ENCODE assay signal across 20 cellular contexts in genomic region chr7:105861252-105861651, GRCh38.
"Had no signal": no experiment of that assay in that cellular context is flagged by ENCODE, and none has a peak within 500 bp of the region (broad histone marks: within the 10 kb centered on the region; RNA-seq: fewer than 3 reads in every experiment).

No MANE protein-coding gene starts in this region.

- H3K9me3 ChIP-seq: esophagus squamous epithelium, lower lobe of right lung, sigmoid colon, stomach, thyroid gland had no signal

- H3K27me3 ChIP-seq: esophagus squamous epithelium, sigmoid colon, stomach, thyroid gland had no signal

- H3K4me1 ChIP-seq: esophagus squamous epithelium, parathyroid adenoma had no signal

- H3K36me3 Mint-ChIP-seq: natural killer cell; stimulated activated effector memory CD8-positive, alpha-beta T cell treated with anti-CD3 and anti-CD28 coated beads, Interleukin-12 subunit alpha, Interleukin-12 subunit beta, amount 100 ng/mL, for 72 hours had no signal

- H3K27ac Mint-ChIP-seq: natural killer cell; progenitor cell of endocrine pancreas; stimulated activated effector memory CD8-positive, alpha-beta T cell treated with anti-CD3 and anti-CD28 coated beads, Interleukin-12 subunit alpha, Interleukin-12 subunit beta, amount 100 ng/mL, for 72 hours had no signal

- ATAC-seq: effector memory CD8-positive, alpha-beta T cell; left ventricle myocardium superior; lower lobe of right lung; natural killer cell; right cardiac atrium; stimulated activated effector memory CD8-positive, alpha-beta T cell treated with anti-CD3 and anti-CD28 coated beads, Interleukin-12 subunit alpha, Interleukin-12 subunit beta, amount 100 ng/mL, for 72 hours had no signal

- DNase-seq: cortex of kidney; effector memory CD8-positive, alpha-beta T cell; erythroblast; esophagus squamous epithelium; foreskin melanocyte; left ventricle myocardium superior; lower lobe of right lung; natural killer cell; right cardiac atrium; sigmoid colon; stimulated activated CD4-positive, alpha-beta T cell treated with anti-CD3 and anti-CD28 coated beads, Interleukin-2, amount 100 ng/mL, for 24 hours; stimulated activated CD4-positive, alpha-beta T cell treated with anti-CD3 and anti-CD28 coated beads, Interleukin-4, amount 100 ng/mL, for 24 hours; stimulated activated naive CD4-positive, alpha-beta T cell treated with Interleukin-2 at 50 U/mL for 16 hours; stomach; thyroid gland; trophoblast cell had no signal

- H3K36me3 ChIP-seq: lower lobe of right lung, sigmoid colon, thyroid gland had no signal

- H3K9me3 Mint-ChIP-seq: effector memory CD8-positive, alpha-beta T cell; natural killer cell; neural crest cell; stimulated activated effector memory CD8-positive, alpha-beta T cell treated with anti-CD3 and anti-CD28 coated beads, Interleukin-12 subunit alpha, Interleukin-12 subunit beta, amount 100 ng/mL, for 72 hours had no signal

- H2AFZ ChIP-seq: parathyroid adenoma had no signal

- H3K27ac ChIP-seq: esophagus squamous epithelium, lower lobe of right lung, parathyroid adenoma, sigmoid colon, stomach, thyroid gland had no signal

- H3K9ac ChIP-seq: parathyroid adenoma had no signal

- H3K4me3 ChIP-seq: esophagus squamous epithelium, lower lobe of right lung, sigmoid colon, stomach, thyroid gland had no signal

- H3K4me3 Mint-ChIP-seq: effector memory CD8-positive, alpha-beta T cell; natural killer cell; neural crest cell; stimulated activated effector memory CD8-positive, alpha-beta T cell treated with anti-CD3 and anti-CD28 coated beads, Interleukin-12 subunit alpha, Interleukin-12 subunit beta, amount 100 ng/mL, for 72 hours had no signal
